In the genomic region with DNA sequence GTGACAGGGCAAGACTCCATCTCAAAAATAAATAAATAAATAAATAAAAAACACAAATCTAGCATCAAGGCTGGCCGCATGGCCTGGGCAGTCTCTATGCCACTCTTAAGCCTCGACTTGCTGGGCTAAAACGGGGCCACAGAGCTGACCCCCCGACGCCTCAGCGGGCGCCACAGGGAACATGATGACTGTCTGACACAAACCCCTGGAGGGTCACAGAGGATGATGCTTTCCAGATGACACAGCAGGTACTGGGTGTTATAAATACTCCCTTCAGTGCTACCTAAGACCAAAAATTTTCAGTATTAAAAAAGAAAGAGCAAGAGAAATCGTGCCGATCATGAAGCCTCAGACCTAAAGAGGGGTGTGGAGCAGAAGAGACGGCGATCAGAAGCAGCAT, we compare ENCODE assay signal across 28 cellular contexts.
DNase-seq lines count a peak whose midpoint lies in the region; ATAC-seq and TF ChIP-seq lines count a peak whose summit lies in the region.
"Had no signal": no experiment of that assay in that cellular context is flagged by ENCODE, and none has a peak within 500 bp of the region (broad histone marks: within the 10 kb centered on the region; RNA-seq: fewer than 3 reads in every experiment).

No MANE protein-coding gene starts in this region.

- peaks cover 14% of the 10 kb centered on the region for H3K79me1 ChIP-seq in neuronal stem cell (ENCODE audit: low read depth, low read length)

- peak overlapping the region; percentile 6 for H3K14ac ChIP-seq in neuronal stem cell (ENCODE audit: low read length)

- peaks cover 3 to 4% of the 10 kb centered on the region in 2 donors for H3K4me1 ChIP-seq in neuronal stem cell (ENCODE audit: control insufficient read depth in 2 of 2, insufficient read depth in 1 of 2, low read depth in 1 of 2, low read length in 2 of 2)
- H3K4me1 ChIP-seq in CD8-positive, alpha-beta T cell (ENCODE audit: insufficient read depth, low read length) = peaks cover 4% of the 10 kb centered on the region
- H3K4me1 ChIP-seq: Caco-2, HAP-1 had no signal

- H2BK15ac ChIP-seq in neuronal stem cell (ENCODE audit: low read length) = no peak overlapping the region

- H3K4ac ChIP-seq in neuronal stem cell (ENCODE audit: low read length) = no peak overlapping the region

- peaks cover 0 to 4% of the 10 kb centered on the region in 2 donors for H3K36me3 ChIP-seq in neuronal stem cell (replicated peaks in 1 of 2; ENCODE audit: control insufficient read depth in 2 of 2, insufficient read depth in 2 of 2, low read length in 2 of 2)
- H3K36me3 ChIP-seq in CD8-positive, alpha-beta T cell (ENCODE audit: insufficient read depth, low read length) = no peaks in the 10 kb centered on the region
- H3K36me3 ChIP-seq: HAP-1 had no signal

- peak; percentile 20 for ATAC-seq in activated naive CD8-positive, alpha-beta T cell treated with anti-CD3 and anti-CD28 coated beads, Interleukin-2, amount 50 U/mL, for 24 hours
- ATAC-seq in central memory CD8-positive, alpha-beta T cell (replicated peaks; ENCODE audit: extremely low read depth, poor library complexity, severe bottlenecking) = no peak
- ATAC-seq in HG03571 (IDR thresholded peaks at IDR 0.05; ENCODE audit: unreplicated experiment) = no peak
- no peak for ATAC-seq in CD8-positive, alpha-beta T cell
- ATAC-seq: GM12878, GM23338, Panc1 had no signal

- no peak for DNase-seq in activated naive CD8-positive, alpha-beta T cell treated with anti-CD3 and anti-CD28 coated beads, Interleukin-2, amount 50 U/mL, for 24 hours
- no peak for DNase-seq in activated naive CD8-positive, alpha-beta T cell treated with anti-CD3 and anti-CD28 coated beads for 36 hours
- no peak for DNase-seq in central memory CD8-positive, alpha-beta T cell (ENCODE audit: low spot score in 2 of 2)
- DNase-seq in neuronal stem cell (ENCODE audit: low spot score) = no peak
- DNase-seq in CD8-positive, alpha-beta T cell = no peak
- no peak for DNase-seq in stimulated activated CD4-positive, alpha-beta T cell treated with anti-CD3 and anti-CD28 coated beads, Interleukin-4, amount 100 ng/mL, for 24 hours
- DNase-seq: 8988T; ACHN; Caco-2; CD4-positive, alpha-beta memory T cell; EL; GDM1; Karpas-422; NCI-H1092; NCI-H1417 treated with DMSO at 0.1 percent for 48 hours; NCI-H1694 treated with DMSO at 0.1 percent for 48 hours; NCI-H2081; NCI-H2227 treated with DMSO at 0.1 percent for 48 hours; NCI-H510A; SHP77 had no signal

- H3K18ac ChIP-seq in neuronal stem cell (ENCODE audit: low read length) = no peak overlapping the region

- no peak overlapping the region for H3K4me3 ChIP-seq in neuronal stem cell (ENCODE audit: low read length in 2 of 2)
- H3K4me3 ChIP-seq in CD8-positive, alpha-beta T cell (ENCODE audit: low read depth, low read length) = no peak overlapping the region
- H3K4me3 ChIP-seq: GM12878, GM23338, HAP-1 had no signal

- H3K23ac ChIP-seq in neuronal stem cell (ENCODE audit: low read depth, low read length, poor library complexity) = no peak overlapping the region

- no peak overlapping the region for H2AK5ac ChIP-seq in neuronal stem cell (ENCODE audit: low read depth, low read length)

- no peaks in the 10 kb centered on the region for H3K27me3 Mint-ChIP-seq in activated naive CD8-positive, alpha-beta T cell treated with anti-CD3 and anti-CD28 coated beads, Interleukin-2, amount 50 U/mL, for 24 hours
- no peaks in the 10 kb centered on the region for H3K27me3 Mint-ChIP-seq in activated naive CD8-positive, alpha-beta T cell treated with anti-CD3 and anti-CD28 coated beads for 36 hours
- H3K27me3 Mint-ChIP-seq in central memory CD8-positive, alpha-beta T cell = no peaks in the 10 kb centered on the region
- H3K27me3 Mint-ChIP-seq in CD8-positive, alpha-beta T cell (ENCODE audit: low read depth) = no peaks in the 10 kb centered on the region
- H3K27me3 Mint-ChIP-seq: CD4-positive, alpha-beta memory T cell; IgD-negative memory B cell had no signal

- no peak overlapping the region for H4K8ac ChIP-seq in neuronal stem cell (ENCODE audit: low read depth, low read length)

- no peak overlapping the region for H2BK5ac ChIP-seq in neuronal stem cell (ENCODE audit: low read length)

- H3K4me3 Mint-ChIP-seq in activated naive CD8-positive, alpha-beta T cell treated with anti-CD3 and anti-CD28 coated beads, Interleukin-2, amount 50 U/mL, for 24 hours = no peak overlapping the region
- H3K4me3 Mint-ChIP-seq in activated naive CD8-positive, alpha-beta T cell treated with anti-CD3 and anti-CD28 coated beads for 36 hours = no peak overlapping the region
- no peak overlapping the region for H3K4me3 Mint-ChIP-seq in central memory CD8-positive, alpha-beta T cell
- H3K4me3 Mint-ChIP-seq in CD8-positive, alpha-beta T cell = no peak overlapping the region
- H3K4me3 Mint-ChIP-seq: CD4-positive, alpha-beta memory T cell; GM23338; IgD-negative memory B cell had no signal

- H2BK12ac ChIP-seq in neuronal stem cell (ENCODE audit: low read length) = no peak overlapping the region

- no peaks in the 10 kb centered on the region for H3K9me3 Mint-ChIP-seq in activated naive CD8-positive, alpha-beta T cell treated with anti-CD3 and anti-CD28 coated beads, Interleukin-2, amount 50 U/mL, for 24 hours
- peaks cover 5% of the 10 kb centered on the region for H3K9me3 Mint-ChIP-seq in activated naive CD8-positive, alpha-beta T cell treated with anti-CD3 and anti-CD28 coated beads for 36 hours
- no peaks in the 10 kb centered on the region for H3K9me3 Mint-ChIP-seq in central memory CD8-positive, alpha-beta T cell
- H3K9me3 Mint-ChIP-seq in CD8-positive, alpha-beta T cell = peaks cover 5% of the 10 kb centered on the region
- H3K9me3 Mint-ChIP-seq: IgD-negative memory B cell had no signal

- no peak overlapping the region for H2BK120ac ChIP-seq in neuronal stem cell (ENCODE audit: low read depth, low read length)

- H3K36me3 Mint-ChIP-seq in activated naive CD8-positive, alpha-beta T cell treated with anti-CD3 and anti-CD28 coated beads, Interleukin-2, amount 50 U/mL, for 24 hours (ENCODE audit: low read depth) = peaks cover 16% of the 10 kb centered on the region
- peaks cover 13% of the 10 kb centered on the region for H3K36me3 Mint-ChIP-seq in activated naive CD8-positive, alpha-beta T cell treated with anti-CD3 and anti-CD28 coated beads for 36 hours
- H3K36me3 Mint-ChIP-seq in central memory CD8-positive, alpha-beta T cell (ENCODE audit: insufficient read depth) = peaks cover 7% of the 10 kb centered on the region
- peaks cover 21% of the 10 kb centered on the region for H3K36me3 Mint-ChIP-seq in CD8-positive, alpha-beta T cell
- H3K36me3 Mint-ChIP-seq: IgD-negative memory B cell had no signal

- H3K4me1 Mint-ChIP-seq in activated naive CD8-positive, alpha-beta T cell treated with anti-CD3 and anti-CD28 coated beads, Interleukin-2, amount 50 U/mL, for 24 hours = peaks cover 2% of the 10 kb centered on the region
- H3K4me1 Mint-ChIP-seq in activated naive CD8-positive, alpha-beta T cell treated with anti-CD3 and anti-CD28 coated beads for 36 hours = no peaks in the 10 kb centered on the region
- H3K4me1 Mint-ChIP-seq in central memory CD8-positive, alpha-beta T cell = peaks cover 19% of the 10 kb centered on the region
- H3K4me1 Mint-ChIP-seq in CD8-positive, alpha-beta T cell (ENCODE audit: low read depth) = peaks cover 13% of the 10 kb centered on the region

- H2AFZ ChIP-seq in neuronal stem cell (ENCODE audit: low read length) = no peak overlapping the region
- H2AFZ ChIP-seq: GM23338 had no signal

- peaks cover 11 to 16% of the 10 kb centered on the region in 2 donors for H3K9me3 ChIP-seq in neuronal stem cell (replicated peaks in 1 of 2; ENCODE audit: control insufficient read depth in 2 of 2, insufficient read depth in 1 of 2, low read depth in 1 of 2, low read length in 2 of 2)
- H3K9me3 ChIP-seq in CD8-positive, alpha-beta T cell (ENCODE audit: low read length) = no peaks in the 10 kb centered on the region
- H3K9me3 ChIP-seq: HAP-1 had no signal

- WGBS in neuronal stem cell (ENCODE audit: extremely low coverage in 2 of 2, insufficient read length in 2 of 2, insufficient replicate concordance in 1 of 2), 2 donors = no CpG with 5 or more reads among the region's 11 CpGs

- H4K91ac ChIP-seq in neuronal stem cell (ENCODE audit: low read depth, low read length, poor library complexity) = no peak overlapping the region

- TF ChIP-seq CTCF in CD8-positive, alpha-beta T cell (IDR thresholded peaks at IDR 0.05) = no peak

- no peak overlapping the region for H3K27ac ChIP-seq in neuronal stem cell (replicated peaks; ENCODE audit: low read length)
- H3K27ac ChIP-seq in CD8-positive, alpha-beta T cell (ENCODE audit: low read depth, low read length) = no peak overlapping the region
- H3K27ac ChIP-seq: HL-60, RWPE1 had no signal

- POLR2A ChIA-PET in CD8-positive, alpha-beta T cell (lab: Charles Lee) = interaction anchor here (0.6 kb wide), 1 partner anchor 735 kb away, joined by 3 read pairs; no protein-coding TSS in a partner anchor

- no peak overlapping the region for H3K4me2 ChIP-seq in neuronal stem cell (ENCODE audit: insufficient read depth, low read length, poor library complexity, severe bottlenecking)
- H3K4me2 ChIP-seq: GM23338 had no signal

- CTCF ChIA-PET in CD8-positive, alpha-beta T cell (lab: Charles Lee) = interaction anchor here (0.6 kb wide), 1 partner anchor 148 kb away, joined by 3 read pairs; no protein-coding TSS in a partner anchor

- no peak overlapping the region for H3K27ac Mint-ChIP-seq in activated naive CD8-positive, alpha-beta T cell treated with anti-CD3 and anti-CD28 coated beads, Interleukin-2, amount 50 U/mL, for 24 hours
- H3K27ac Mint-ChIP-seq in activated naive CD8-positive, alpha-beta T cell treated with anti-CD3 and anti-CD28 coated beads for 36 hours = no peak overlapping the region
- peak overlapping the region; percentile 71 for H3K27ac Mint-ChIP-seq in central memory CD8-positive, alpha-beta T cell (ENCODE audit: low read depth)
- H3K27ac Mint-ChIP-seq in CD8-positive, alpha-beta T cell = no peak overlapping the region
- H3K27ac Mint-ChIP-seq: GM23338 had no signal

- H3K27me3 ChIP-seq in neuronal stem cell (ENCODE audit: control insufficient read depth in 3 of 3, insufficient read depth in 3 of 3, low read depth in 1 of 3, low read length in 3 of 3) = no peaks in the 10 kb centered on the region
- H3K27me3 ChIP-seq in CD8-positive, alpha-beta T cell (ENCODE audit: insufficient read depth, low read length) = no peaks in the 10 kb centered on the region

- no peak overlapping the region for H3K9ac ChIP-seq in neuronal stem cell (ENCODE audit: low read depth, low read length, poor library complexity)

- intact Hi-C loops in CD8-positive, alpha-beta T cell (cut with DNase I, micrococcal nuclease) = no loop called here
